ENCODE assay signal across 28 cellular contexts in the genomic region with DNA sequence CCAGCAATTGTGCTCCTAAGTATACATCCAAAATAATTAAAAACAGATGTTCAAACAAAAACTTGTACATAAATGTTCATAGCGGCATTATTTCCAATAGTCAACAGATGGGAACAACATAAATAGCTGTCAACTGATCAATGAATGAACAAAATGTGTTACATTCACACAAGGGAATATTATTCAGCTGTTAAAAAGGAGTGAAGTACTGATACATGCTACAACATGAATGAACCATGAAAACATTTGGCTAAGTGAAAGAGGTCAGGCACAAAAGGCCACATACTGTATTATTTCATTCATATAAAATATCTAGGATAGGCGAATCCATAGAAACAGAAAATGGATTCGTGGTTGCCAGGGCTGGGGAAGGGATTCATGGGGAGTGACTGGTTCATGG.
"Had no signal": no experiment of that assay in that cellular context is flagged by ENCODE, and none has a peak within 500 bp of the region (broad histone marks: within the 10 kb centered on the region; RNA-seq: fewer than 3 reads in every experiment).

No MANE protein-coding gene starts in this region.

- H3K4me1 ChIP-seq: psoas muscle, right lobe of liver, sigmoid colon, stomach, thyroid gland, vagina had no signal

- H3K4me3 ChIP-seq: ovary, psoas muscle, right lobe of liver, sigmoid colon, stomach, thoracic aorta, thyroid gland, tibial nerve, upper lobe of left lung, vagina had no signal

- H3K4me1 Mint-ChIP-seq: natural killer cell; stimulated activated effector memory CD8-positive, alpha-beta T cell treated with anti-CD3 and anti-CD28 coated beads, Interleukin-12 subunit alpha, Interleukin-12 subunit beta, amount 100 ng/mL, for 72 hours; stimulated activated naive B cell treated with anti-CD40 and anti-IgM and Interleukin-4, amounts not matched to agents 10 μg/mL and 1 μg/mL and 100 μg/mL, for 72 hours had no signal

- H3K9ac ChIP-seq: parathyroid adenoma had no signal

- DNase-seq: naive thymus-derived CD4-positive, alpha-beta T cell; natural killer cell; nephron progenitor cell; occipital lobe; ovary; posterior cingulate gyrus; psoas muscle; right lobe of liver; sigmoid colon; small intestine; stimulated activated CD4-positive, alpha-beta T cell treated with anti-CD3 and anti-CD28 coated beads, Interleukin-15, amount 100 ng/mL, for 24 hours; stimulated activated CD4-positive, alpha-beta T cell treated with anti-CD3 and anti-CD28 coated beads, Interleukin-2, amount 100 ng/mL, for 24 hours; stimulated activated CD4-positive, alpha-beta T cell treated with anti-CD3 and anti-CD28 coated beads, Interleukin-2, amount 100 ng/mL, for 48 hours; stimulated activated CD4-positive, alpha-beta T cell treated with anti-CD3 and anti-CD28 coated beads, Interleukin-4, amount 100 ng/mL, for 24 hours; stimulated activated naive B cell treated with anti-CD40 and anti-IgM and Interleukin-4, amounts not matched to agents 10 μg/mL and 1 μg/mL and 100 μg/mL, for 72 hours; stimulated activated naive CD4-positive, alpha-beta T cell treated with Interleukin-2 at 50 U/mL for 16 hours; stomach; thyroid gland; trophoblast cell; upper lobe of left lung had no signal

- H3K9me3 ChIP-seq: ovary, psoas muscle, right lobe of liver, sigmoid colon, thoracic aorta, thyroid gland, tibial nerve, upper lobe of left lung, vagina had no signal

- ATAC-seq: naive thymus-derived CD4-positive, alpha-beta T cell; natural killer cell; psoas muscle; right lobe of liver; stimulated activated effector memory CD8-positive, alpha-beta T cell treated with anti-CD3 and anti-CD28 coated beads, Interleukin-12 subunit alpha, Interleukin-12 subunit beta, amount 100 ng/mL, for 72 hours; stimulated activated naive B cell treated with anti-CD40 and anti-IgM and Interleukin-4, amounts not matched to agents 10 μg/mL and 1 μg/mL and 100 μg/mL, for 72 hours had no signal

- H3K79me2 ChIP-seq: parathyroid adenoma had no signal

- H3K4me3 Mint-ChIP-seq: naive thymus-derived CD4-positive, alpha-beta T cell; natural killer cell; nephron progenitor cell; neural crest cell; stimulated activated effector memory CD8-positive, alpha-beta T cell treated with anti-CD3 and anti-CD28 coated beads, Interleukin-12 subunit alpha, Interleukin-12 subunit beta, amount 100 ng/mL, for 72 hours; stimulated activated naive B cell treated with anti-CD40 and anti-IgM and Interleukin-4, amounts not matched to agents 10 μg/mL and 1 μg/mL and 100 μg/mL, for 72 hours; stimulated activated naive CD8-positive, alpha-beta T cell treated with anti-CD3 and anti-CD28 coated beads, Interleukin-15, Interleukin-2, amounts not matched to agents 100 ng/mL and 50 ng/mL, for 24 hours had no signal

- H3K27ac Mint-ChIP-seq: naive thymus-derived CD4-positive, alpha-beta T cell; natural killer cell; nephron progenitor cell; progenitor cell of endocrine pancreas; stimulated activated effector memory CD8-positive, alpha-beta T cell treated with anti-CD3 and anti-CD28 coated beads, Interleukin-12 subunit alpha, Interleukin-12 subunit beta, amount 100 ng/mL, for 72 hours; stimulated activated naive B cell treated with anti-CD40 and anti-IgM and Interleukin-4, amounts not matched to agents 10 μg/mL and 1 μg/mL and 100 μg/mL, for 72 hours; stimulated activated naive CD8-positive, alpha-beta T cell treated with anti-CD3 and anti-CD28 coated beads, Interleukin-15, Interleukin-2, amounts not matched to agents 100 ng/mL and 50 ng/mL, for 24 hours had no signal

- H3K36me3 ChIP-seq: ovary, right lobe of liver, sigmoid colon, stomach, thoracic aorta, thyroid gland, tibial nerve, upper lobe of left lung, vagina had no signal

- H3K27ac ChIP-seq: ovary, psoas muscle, right lobe of liver, sigmoid colon, stomach, thoracic aorta, thyroid gland, tibial nerve, upper lobe of left lung, vagina had no signal

- H3K36me3 Mint-ChIP-seq: naive thymus-derived CD4-positive, alpha-beta T cell; natural killer cell; stimulated activated effector memory CD8-positive, alpha-beta T cell treated with anti-CD3 and anti-CD28 coated beads, Interleukin-12 subunit alpha, Interleukin-12 subunit beta, amount 100 ng/mL, for 72 hours; stimulated activated naive B cell treated with anti-CD40 and anti-IgM and Interleukin-4, amounts not matched to agents 10 μg/mL and 1 μg/mL and 100 μg/mL, for 72 hours had no signal

- H3K9me3 Mint-ChIP-seq: naive thymus-derived CD4-positive, alpha-beta T cell; natural killer cell; nephron progenitor cell; stimulated activated effector memory CD8-positive, alpha-beta T cell treated with anti-CD3 and anti-CD28 coated beads, Interleukin-12 subunit alpha, Interleukin-12 subunit beta, amount 100 ng/mL, for 72 hours; stimulated activated naive B cell treated with anti-CD40 and anti-IgM and Interleukin-4, amounts not matched to agents 10 μg/mL and 1 μg/mL and 100 μg/mL, for 72 hours; stimulated activated naive CD8-positive, alpha-beta T cell treated with anti-CD3 and anti-CD28 coated beads, Interleukin-15, Interleukin-2, amounts not matched to agents 100 ng/mL and 50 ng/mL, for 24 hours had no signal

- H3K27me3 ChIP-seq: ovary, right lobe of liver, sigmoid colon, thyroid gland, tibial nerve, upper lobe of left lung, vagina had no signal

- FAIRE-seq: small intestine had no signal
